Comparison of ENCODE assay signal across 1 cellular context in genomic region chr16:28317040-28317880, GRCh38.
TF ChIP-seq lines count a peak whose summit lies in the region.

No MANE protein-coding gene starts in this region.

TF ChIP-seq in HepG2, 621 proteins besides CTCF, POLR2A, EP300 and RAD21 (continued from another document and continues in another):
- TF ChIP-seq ZNF430 (CRISPR knock-in tag; IDR thresholded peaks at IDR 0.05) (no peak; the same call in 1 of the 2 replicates), KDM4B (CRISPR knock-in tag; IDR thresholded peaks at IDR 0.05) (no peak), NFYB (CRISPR knock-in tag; IDR thresholded peaks at IDR 0.05) (no peak), ZNF326 (CRISPR knock-in tag; IDR thresholded peaks at IDR 0.05; ENCODE audit: borderline replicate concordance) (no peak), PCBP2 (optimal IDR thresholded peaks at IDR 0.05; ENCODE audit: low read depth, low read length, poor library complexity, severe bottlenecking) (no peak), NFRKB (IDR thresholded peaks at IDR 0.05) (no peak), ZNF652 (CRISPR knock-in tag; IDR thresholded peaks at IDR 0.05; ENCODE audit: borderline replicate concordance, low read depth) (no peak), TCF7 (IDR thresholded peaks at IDR 0.05; ENCODE audit: low read depth) (no peak), ZNF350 (CRISPR knock-in tag; IDR thresholded peaks at IDR 0.05; ENCODE audit: borderline replicate concordance, low read depth) (peak; percentile 25; the same call in 1 of the 2 replicates), SIN3B (IDR thresholded peaks at IDR 0.05; ENCODE audit: low read length) (no peak), GATAD1 (CRISPR knock-in tag; IDR thresholded peaks at IDR 0.05) (no peak), ARNT2 (CRISPR knock-in tag; IDR thresholded peaks at IDR 0.05; ENCODE audit: low read depth) (no peak), WIZ (CRISPR knock-in tag; IDR thresholded peaks at IDR 0.05) (no peak), ZNF232 (CRISPR knock-in tag; IDR thresholded peaks at IDR 0.05; ENCODE audit: borderline replicate concordance) (no peak), ZNF569 (CRISPR knock-in tag; IDR thresholded peaks at IDR 0.05; ENCODE audit: borderline replicate concordance) (no peak), ZNF768 (CRISPR knock-in tag; IDR thresholded peaks at IDR 0.05) (0 out of 2 replicates have a peak, but pooled peaks have one; percentile 27), GMEB2 (CRISPR knock-in tag; IDR thresholded peaks at IDR 0.05; ENCODE audit: low read depth) (no peak), ZNF784 (CRISPR knock-in tag; IDR thresholded peaks at IDR 0.05; ENCODE audit: borderline replicate concordance) (no peak), YEATS4 (CRISPR knock-in tag; IDR thresholded peaks at IDR 0.05; ENCODE audit: borderline replicate concordance) (no peak), EZH2 (conservative IDR thresholded peaks at IDR 0.05; ENCODE audit: low read depth, low read length) (no peak), ZSCAN21 (CRISPR knock-in tag; IDR thresholded peaks at IDR 0.05; ENCODE audit: borderline replicate concordance) (no peak), TAF1 (CRISPR knock-in tag; IDR thresholded peaks at IDR 0.05) (no peak), TCF12 (IDR thresholded peaks at IDR 0.05) (no peak), TCF12 (CRISPR knock-in tag; IDR thresholded peaks at IDR 0.05) (no peak), ZNF260 (CRISPR knock-in tag; IDR thresholded peaks at IDR 0.05; ENCODE audit: borderline replicate concordance, low read depth) (no peak), ZNF367 (CRISPR knock-in tag; IDR thresholded peaks at IDR 0.05; ENCODE audit: borderline replicate concordance) (no peak), ZNF143 (CRISPR knock-in tag; IDR thresholded peaks at IDR 0.05) (no peak), IRF9 (CRISPR knock-in tag; IDR thresholded peaks at IDR 0.05; ENCODE audit: borderline replicate concordance) (0 out of 2 replicates have a peak, but pooled peaks have one; percentile 40), NFKB2 (CRISPR knock-in tag; IDR thresholded peaks at IDR 0.05; ENCODE audit: borderline replicate concordance) (peak; percentile 52; the same call in 1 of the 2 replicates), HIVEP1 (CRISPR knock-in tag; IDR thresholded peaks at IDR 0.05) (no peak), ZNF160 (CRISPR knock-in tag; IDR thresholded peaks at IDR 0.05) (no peak), KLF13 (CRISPR knock-in tag; IDR thresholded peaks at IDR 0.05) (no peak), FOXJ3 (CRISPR knock-in tag; IDR thresholded peaks at IDR 0.05; ENCODE audit: borderline replicate concordance) (no peak), ZNF557 (CRISPR knock-in tag; IDR thresholded peaks at IDR 0.05) (no peak), DNMT1 (CRISPR knock-in tag; IDR thresholded peaks at IDR 0.05) (no peak), CENPT (CRISPR knock-in tag; IDR thresholded peaks at IDR 0.05; ENCODE audit: low read depth) (no peak), UBTF (CRISPR knock-in tag; IDR thresholded peaks at IDR 0.05) (no peak; the same call in 1 of the 2 replicates), MAFF (IDR thresholded peaks at IDR 0.05; ENCODE audit: low read depth, low read length) (peak; percentile 17; the same call in 1 of the 2 replicates), ZBTB7B (CRISPR knock-in tag; IDR thresholded peaks at IDR 0.05) (no peak), TRIM22 (IDR thresholded peaks at IDR 0.05) (no peak), ZKSCAN8 (CRISPR knock-in tag; IDR thresholded peaks at IDR 0.05; ENCODE audit: borderline replicate concordance) (no peak), TCF7L2 (IDR thresholded peaks at IDR 0.05; ENCODE audit: low read depth, low read length) (no peak), CBX1 (IDR thresholded peaks at IDR 0.05; ENCODE audit: low read depth) (no peak), ZNF552 (CRISPR knock-in tag; IDR thresholded peaks at IDR 0.05; ENCODE audit: borderline replicate concordance) (no peak), RBAK (CRISPR knock-in tag; IDR thresholded peaks at IDR 0.05) (no peak; the same call in 1 of the 2 replicates), ADNP (CRISPR knock-in tag; IDR thresholded peaks at IDR 0.05) (no peak), PITX1 (CRISPR knock-in tag; IDR thresholded peaks at IDR 0.05) (no peak), ZBTB14 (CRISPR knock-in tag; IDR thresholded peaks at IDR 0.05) (no peak), BRCA1 (CRISPR knock-in tag; IDR thresholded peaks at IDR 0.05) (no peak)
- TF ChIP-seq, protein P1, sequence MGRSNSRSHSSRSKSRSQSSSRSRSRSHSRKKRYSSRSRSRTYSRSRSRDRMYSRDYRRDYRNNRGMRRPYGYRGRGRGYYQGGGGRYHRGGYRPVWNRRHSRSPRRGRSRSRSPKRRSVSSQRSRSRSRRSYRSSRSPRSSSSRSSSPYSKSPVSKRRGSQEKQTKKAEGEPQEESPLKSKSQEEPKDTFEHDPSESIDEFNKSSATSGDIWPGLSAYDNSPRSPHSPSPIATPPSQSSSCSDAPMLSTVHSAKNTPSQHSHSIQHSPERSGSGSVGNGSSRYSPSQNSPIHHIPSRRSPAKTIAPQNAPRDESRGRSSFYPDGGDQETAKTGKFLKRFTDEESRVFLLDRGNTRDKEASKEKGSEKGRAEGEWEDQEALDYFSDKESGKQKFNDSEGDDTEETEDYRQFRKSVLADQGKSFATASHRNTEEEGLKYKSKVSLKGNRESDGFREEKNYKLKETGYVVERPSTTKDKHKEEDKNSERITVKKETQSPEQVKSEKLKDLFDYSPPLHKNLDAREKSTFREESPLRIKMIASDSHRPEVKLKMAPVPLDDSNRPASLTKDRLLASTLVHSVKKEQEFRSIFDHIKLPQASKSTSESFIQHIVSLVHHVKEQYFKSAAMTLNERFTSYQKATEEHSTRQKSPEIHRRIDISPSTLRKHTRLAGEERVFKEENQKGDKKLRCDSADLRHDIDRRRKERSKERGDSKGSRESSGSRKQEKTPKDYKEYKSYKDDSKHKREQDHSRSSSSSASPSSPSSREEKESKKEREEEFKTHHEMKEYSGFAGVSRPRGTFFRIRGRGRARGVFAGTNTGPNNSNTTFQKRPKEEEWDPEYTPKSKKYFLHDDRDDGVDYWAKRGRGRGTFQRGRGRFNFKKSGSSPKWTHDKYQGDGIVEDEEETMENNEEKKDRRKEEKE (IDR thresholded peaks at IDR 0.05): no peak
- TF ChIP-seq, protein P2, sequence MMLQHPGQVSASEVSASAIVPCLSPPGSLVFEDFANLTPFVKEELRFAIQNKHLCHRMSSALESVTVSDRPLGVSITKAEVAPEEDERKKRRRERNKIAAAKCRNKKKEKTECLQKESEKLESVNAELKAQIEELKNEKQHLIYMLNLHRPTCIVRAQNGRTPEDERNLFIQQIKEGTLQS (CRISPR knock-in tag; IDR thresholded peaks at IDR 0.05): no peak
- TF ChIP-seq, protein P3, sequence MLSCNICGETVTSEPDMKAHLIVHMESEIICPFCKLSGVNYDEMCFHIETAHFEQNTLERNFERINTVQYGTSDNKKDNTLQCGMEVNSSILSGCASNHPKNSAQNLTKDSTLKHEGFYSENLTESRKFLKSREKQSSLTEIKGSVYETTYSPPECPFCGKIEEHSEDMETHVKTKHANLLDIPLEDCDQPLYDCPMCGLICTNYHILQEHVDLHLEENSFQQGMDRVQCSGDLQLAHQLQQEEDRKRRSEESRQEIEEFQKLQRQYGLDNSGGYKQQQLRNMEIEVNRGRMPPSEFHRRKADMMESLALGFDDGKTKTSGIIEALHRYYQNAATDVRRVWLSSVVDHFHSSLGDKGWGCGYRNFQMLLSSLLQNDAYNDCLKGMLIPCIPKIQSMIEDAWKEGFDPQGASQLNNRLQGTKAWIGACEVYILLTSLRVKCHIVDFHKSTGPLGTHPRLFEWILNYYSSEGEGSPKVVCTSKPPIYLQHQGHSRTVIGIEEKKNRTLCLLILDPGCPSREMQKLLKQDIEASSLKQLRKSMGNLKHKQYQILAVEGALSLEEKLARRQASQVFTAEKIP (CRISPR knock-in tag; IDR thresholded peaks at IDR 0.05; ENCODE audit: borderline replicate concordance): no peak
- TF ChIP-seq, protein P4, sequence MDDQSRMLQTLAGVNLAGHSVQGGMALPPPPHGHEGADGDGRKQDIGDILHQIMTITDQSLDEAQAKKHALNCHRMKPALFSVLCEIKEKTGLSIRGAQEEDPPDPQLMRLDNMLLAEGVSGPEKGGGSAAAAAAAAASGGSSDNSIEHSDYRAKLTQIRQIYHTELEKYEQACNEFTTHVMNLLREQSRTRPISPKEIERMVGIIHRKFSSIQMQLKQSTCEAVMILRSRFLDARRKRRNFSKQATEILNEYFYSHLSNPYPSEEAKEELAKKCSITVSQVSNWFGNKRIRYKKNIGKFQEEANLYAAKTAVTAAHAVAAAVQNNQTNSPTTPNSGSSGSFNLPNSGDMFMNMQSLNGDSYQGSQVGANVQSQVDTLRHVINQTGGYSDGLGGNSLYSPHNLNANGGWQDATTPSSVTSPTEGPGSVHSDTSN (CRISPR knock-in tag; IDR thresholded peaks at IDR 0.05; ENCODE audit: borderline replicate concordance): no peak
- TF ChIP-seq, protein P5, sequence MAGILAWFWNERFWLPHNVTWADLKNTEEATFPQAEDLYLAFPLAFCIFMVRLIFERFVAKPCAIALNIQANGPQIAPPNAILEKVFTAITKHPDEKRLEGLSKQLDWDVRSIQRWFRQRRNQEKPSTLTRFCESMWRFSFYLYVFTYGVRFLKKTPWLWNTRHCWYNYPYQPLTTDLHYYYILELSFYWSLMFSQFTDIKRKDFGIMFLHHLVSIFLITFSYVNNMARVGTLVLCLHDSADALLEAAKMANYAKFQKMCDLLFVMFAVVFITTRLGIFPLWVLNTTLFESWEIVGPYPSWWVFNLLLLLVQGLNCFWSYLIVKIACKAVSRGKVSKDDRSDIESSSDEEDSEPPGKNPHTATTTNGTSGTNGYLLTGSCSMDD (CRISPR knock-in tag; IDR thresholded peaks at IDR 0.05): no peak
